12 cellular contexts compared by ENCODE assay signal in genomic region chr2:55045685-55046221, GRCh38. TPM values are rescaled to one million over a fixed set of nuclear protein-coding genes. Genes with fewer than 3 reads are reported as not detected.
DNase-seq lines count a peak whose midpoint lies in the region; ATAC-seq and TF ChIP-seq lines count a peak whose summit lies in the region.
"Had no signal": no experiment of that assay in that cellular context is flagged by ENCODE, and none has a peak within 500 bp of the region (broad histone marks: within the 10 kb centered on the region; RNA-seq: fewer than 3 reads in every experiment).

No MANE protein-coding gene starts in this region.

- H3K4me1 Mint-ChIP-seq in GM23338 = peaks cover 49% of the 10 kb centered on the region

- peaks cover 52% of the 10 kb centered on the region for H4K20me1 ChIP-seq in GM23338 (replicated peaks; ENCODE audit: insufficient read depth)

- peaks cover 16% of the 10 kb centered on the region for H3K27me3 Mint-ChIP-seq in GM23338 (ENCODE audit: insufficient read depth, low read depth, poor library complexity)

- ATAC-seq in GM23338 (no peak), gastroesophageal sphincter (no peak), HG03469 (IDR thresholded peaks at IDR 0.05; ENCODE audit: unreplicated experiment) (no peak), HG02763 (IDR thresholded peaks at IDR 0.05; ENCODE audit: unreplicated experiment) (no peak)

- no peaks in the 10 kb centered on the region for H3F3A ChIP-seq in GM23338 (replicated peaks; ENCODE audit: low read depth)

- no peaks in the 10 kb centered on the region for H3K9me3 Mint-ChIP-seq in GM23338

- H3K27me3 ChIP-seq in GM23338 (ENCODE audit: insufficient read depth) (no peaks in the 10 kb centered on the region), gastroesophageal sphincter (no peaks in the 10 kb centered on the region)

- peaks cover 88% of the 10 kb centered on the region for H3K79me2 ChIP-seq in GM23338 (replicated peaks; ENCODE audit: insufficient read depth)

- peak overlapping the region; percentile 16; the same call in 2 of the 3 replicates for H3K4me3 Mint-ChIP-seq in GM23338

- peaks cover 58% of the 10 kb centered on the region for H3K4me1 ChIP-seq in GM23338 (ENCODE audit: insufficient read depth)
- peaks cover 3 to 73% (median 4%) of the 10 kb centered on the region in 3 donors for H3K4me1 ChIP-seq in gastroesophageal sphincter

- TF ChIP-seq CTCF in GM23338 (conservative IDR thresholded peaks at IDR 0.05; ENCODE audit: low read depth in 2 of 2) (no peak), VCaP (conservative IDR thresholded peaks at IDR 0.05) (no peak), gastroesophageal sphincter (IDR thresholded peaks at IDR 0.05) (no peak)

- H3K27ac Mint-ChIP-seq in GM23338 = no peak overlapping the region

- 34 to 48% methylated on average over 6 of the region's 6 CpGs for WGBS in gastroesophageal sphincter (ENCODE audit: low coverage in 1 of 2), 2 donors

- H3K9me2 ChIP-seq in GM23338 (ENCODE audit: insufficient read depth) = no peaks in the 10 kb centered on the region

- no peak for TF ChIP-seq POLR2A in gastroesophageal sphincter (IDR thresholded peaks at IDR 0.05)

- peaks cover 10% of the 10 kb centered on the region; the same call in 1 of the 3 replicates for H3K36me3 Mint-ChIP-seq in GM23338 (ENCODE audit: low read depth)

- H3K4me3 ChIP-seq in GM23338 (peak overlapping the region; percentile 39; the same call in 1 of the 2 replicates), gastroesophageal sphincter (peak overlapping the region in 1 of 2 donors; percentile 92), skeletal muscle cell (ENCODE audit: low read depth, low read length) (peak overlapping the region; percentile 100)

- H3K9me3 ChIP-seq in gastroesophageal sphincter = no peaks in the 10 kb centered on the region

- H3K36me3 ChIP-seq in GM23338 (ENCODE audit: insufficient read depth) (no peaks in the 10 kb centered on the region; the same call in 1 of the 2 replicates), gastroesophageal sphincter (no peaks in the 10 kb centered on the region)

- H2AFZ ChIP-seq in GM23338 = no peak overlapping the region

- H3K27ac ChIP-seq in GM23338 (ENCODE audit: low read depth) = peak overlapping the region; percentile 52
- peak overlapping the region; percentile 16 for H3K27ac ChIP-seq in VCaP
- peak overlapping the region in 3 of 4 donors; percentile 4 to 99 (median 43) for H3K27ac ChIP-seq in gastroesophageal sphincter

- TF ChIP-seq EP300 in gastroesophageal sphincter (IDR thresholded peaks at IDR 0.05) = no peak

- peak overlapping the region; percentile 83 for H3K4me2 ChIP-seq in GM23338

- DNase-seq in GM23338 (ENCODE audit: low spot score) (no peak), skeletal muscle cell (ENCODE audit: low read depth) (no peak), NCI-H2029 treated with DMSO at 0.1 percent for 48 hours (lab: John Stamatoyannopoulos, UW) (no peak), activated gamma-delta T cell treated with Interleukin-2 at 50 U/mL for 16 hours (no peak)
- DNase-seq: cortex of kidney, islet precursor cell, NCI-H2029, SW 1271 had no signal

TF ChIP-seq in GM23338, 12 proteins besides CTCF, POLR2A, EP300 and RAD21:
- TF ChIP-seq ETS1 (IDR thresholded peaks at IDR 0.05) (no peak), CREB1 (CRISPR knock-in tag; IDR thresholded peaks at IDR 0.05; ENCODE audit: low read depth) (no peak), STAT1 (IDR thresholded peaks at IDR 0.05; ENCODE audit: unreplicated experiment) (no peak), EZH2phosphoT487 (IDR thresholded peaks at IDR 0.05; ENCODE audit: unreplicated experiment) (no peak), POLR2AphosphoS5 (IDR thresholded peaks at IDR 0.05; ENCODE audit: low read depth) (no peak), ZNF114 (CRISPR knock-in tag; IDR thresholded peaks at IDR 0.05) (no peak), NANOG (IDR thresholded peaks at IDR 0.05; ENCODE audit: borderline replicate concordance) (no peak), JUNB (IDR thresholded peaks at IDR 0.05; ENCODE audit: unreplicated experiment) (no peak), ZNF331 (CRISPR knock-in tag; IDR thresholded peaks at IDR 0.05; ENCODE audit: low read depth) (no peak), EZH2 (IDR thresholded peaks at IDR 0.05; ENCODE audit: low read depth, unreplicated experiment) (no peak)
- TF ChIP-seq, protein P1, sequence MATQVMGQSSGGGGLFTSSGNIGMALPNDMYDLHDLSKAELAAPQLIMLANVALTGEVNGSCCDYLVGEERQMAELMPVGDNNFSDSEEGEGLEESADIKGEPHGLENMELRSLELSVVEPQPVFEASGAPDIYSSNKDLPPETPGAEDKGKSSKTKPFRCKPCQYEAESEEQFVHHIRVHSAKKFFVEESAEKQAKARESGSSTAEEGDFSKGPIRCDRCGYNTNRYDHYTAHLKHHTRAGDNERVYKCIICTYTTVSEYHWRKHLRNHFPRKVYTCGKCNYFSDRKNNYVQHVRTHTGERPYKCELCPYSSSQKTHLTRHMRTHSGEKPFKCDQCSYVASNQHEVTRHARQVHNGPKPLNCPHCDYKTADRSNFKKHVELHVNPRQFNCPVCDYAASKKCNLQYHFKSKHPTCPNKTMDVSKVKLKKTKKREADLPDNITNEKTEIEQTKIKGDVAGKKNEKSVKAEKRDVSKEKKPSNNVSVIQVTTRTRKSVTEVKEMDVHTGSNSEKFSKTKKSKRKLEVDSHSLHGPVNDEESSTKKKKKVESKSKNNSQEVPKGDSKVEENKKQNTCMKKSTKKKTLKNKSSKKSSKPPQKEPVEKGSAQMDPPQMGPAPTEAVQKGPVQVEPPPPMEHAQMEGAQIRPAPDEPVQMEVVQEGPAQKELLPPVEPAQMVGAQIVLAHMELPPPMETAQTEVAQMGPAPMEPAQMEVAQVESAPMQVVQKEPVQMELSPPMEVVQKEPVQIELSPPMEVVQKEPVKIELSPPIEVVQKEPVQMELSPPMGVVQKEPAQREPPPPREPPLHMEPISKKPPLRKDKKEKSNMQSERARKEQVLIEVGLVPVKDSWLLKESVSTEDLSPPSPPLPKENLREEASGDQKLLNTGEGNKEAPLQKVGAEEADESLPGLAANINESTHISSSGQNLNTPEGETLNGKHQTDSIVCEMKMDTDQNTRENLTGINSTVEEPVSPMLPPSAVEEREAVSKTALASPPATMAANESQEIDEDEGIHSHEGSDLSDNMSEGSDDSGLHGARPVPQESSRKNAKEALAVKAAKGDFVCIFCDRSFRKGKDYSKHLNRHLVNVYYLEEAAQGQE (IDR thresholded peaks at IDR 0.05; ENCODE audit: unreplicated experiment) = no peak

RNA-seq across cellular contexts. Expression of gene RTN4, which starts 4.5 kb away (rescaled TPM):
- 221 and 244 TPM in 2 replicates for total RNA-seq in GM23338 (2014; rRNA removed; shearing (Covaris generic))
- polyA plus RNA-seq in GM23338 (2016; fragmentation: Nextera tagmentation; extraction: Ambion mirVana) = 218 and 221 TPM in 2 replicates
- 100 to 1,000 TPM; 216 to 304 (median 228) TPM for total RNA-seq in gastroesophageal sphincter
